Comparison of ENCODE assay signal across 1 cellular context in the genomic region with DNA sequence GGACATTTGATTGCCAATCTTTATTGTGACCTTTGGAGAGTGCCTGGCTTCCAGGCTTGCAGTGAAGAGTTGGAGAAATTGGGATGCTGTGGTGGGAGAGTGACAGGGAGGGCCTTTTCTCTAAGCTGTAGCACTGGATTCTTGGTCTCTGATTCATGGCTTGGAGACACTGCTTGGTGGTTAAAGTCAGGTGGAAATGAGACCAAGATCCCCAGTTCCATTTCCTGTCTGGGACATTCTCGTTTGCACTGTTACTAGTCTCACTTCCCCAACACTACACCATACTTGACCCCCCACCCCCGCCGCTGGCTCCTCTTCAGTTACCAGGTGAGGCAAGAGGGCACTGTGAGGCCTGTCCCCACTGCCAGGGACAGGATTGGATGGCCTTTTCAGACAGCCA.
A peak's percentile ranks its signal among the peaks of the same experiment; 100 is the strongest.
TF ChIP-seq lines count a peak whose summit lies in the region.

No MANE protein-coding gene starts in this region.

TF ChIP-seq in GM12878, 131 proteins besides CTCF, POLR2A, EP300 and RAD21 (continued from another document and continues in another):
- TF ChIP-seq, protein P1, sequence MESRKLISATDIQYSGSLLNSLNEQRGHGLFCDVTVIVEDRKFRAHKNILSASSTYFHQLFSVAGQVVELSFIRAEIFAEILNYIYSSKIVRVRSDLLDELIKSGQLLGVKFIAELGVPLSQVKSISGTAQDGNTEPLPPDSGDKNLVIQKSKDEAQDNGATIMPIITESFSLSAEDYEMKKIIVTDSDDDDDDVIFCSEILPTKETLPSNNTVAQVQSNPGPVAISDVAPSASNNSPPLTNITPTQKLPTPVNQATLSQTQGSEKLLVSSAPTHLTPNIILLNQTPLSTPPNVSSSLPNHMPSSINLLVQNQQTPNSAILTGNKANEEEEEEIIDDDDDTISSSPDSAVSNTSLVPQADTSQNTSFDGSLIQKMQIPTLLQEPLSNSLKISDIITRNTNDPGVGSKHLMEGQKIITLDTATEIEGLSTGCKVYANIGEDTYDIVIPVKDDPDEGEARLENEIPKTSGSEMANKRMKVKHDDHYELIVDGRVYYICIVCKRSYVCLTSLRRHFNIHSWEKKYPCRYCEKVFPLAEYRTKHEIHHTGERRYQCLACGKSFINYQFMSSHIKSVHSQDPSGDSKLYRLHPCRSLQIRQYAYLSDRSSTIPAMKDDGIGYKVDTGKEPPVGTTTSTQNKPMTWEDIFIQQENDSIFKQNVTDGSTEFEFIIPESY (IDR thresholded peaks at IDR 0.05): no peak
- TF ChIP-seq, protein P2, sequence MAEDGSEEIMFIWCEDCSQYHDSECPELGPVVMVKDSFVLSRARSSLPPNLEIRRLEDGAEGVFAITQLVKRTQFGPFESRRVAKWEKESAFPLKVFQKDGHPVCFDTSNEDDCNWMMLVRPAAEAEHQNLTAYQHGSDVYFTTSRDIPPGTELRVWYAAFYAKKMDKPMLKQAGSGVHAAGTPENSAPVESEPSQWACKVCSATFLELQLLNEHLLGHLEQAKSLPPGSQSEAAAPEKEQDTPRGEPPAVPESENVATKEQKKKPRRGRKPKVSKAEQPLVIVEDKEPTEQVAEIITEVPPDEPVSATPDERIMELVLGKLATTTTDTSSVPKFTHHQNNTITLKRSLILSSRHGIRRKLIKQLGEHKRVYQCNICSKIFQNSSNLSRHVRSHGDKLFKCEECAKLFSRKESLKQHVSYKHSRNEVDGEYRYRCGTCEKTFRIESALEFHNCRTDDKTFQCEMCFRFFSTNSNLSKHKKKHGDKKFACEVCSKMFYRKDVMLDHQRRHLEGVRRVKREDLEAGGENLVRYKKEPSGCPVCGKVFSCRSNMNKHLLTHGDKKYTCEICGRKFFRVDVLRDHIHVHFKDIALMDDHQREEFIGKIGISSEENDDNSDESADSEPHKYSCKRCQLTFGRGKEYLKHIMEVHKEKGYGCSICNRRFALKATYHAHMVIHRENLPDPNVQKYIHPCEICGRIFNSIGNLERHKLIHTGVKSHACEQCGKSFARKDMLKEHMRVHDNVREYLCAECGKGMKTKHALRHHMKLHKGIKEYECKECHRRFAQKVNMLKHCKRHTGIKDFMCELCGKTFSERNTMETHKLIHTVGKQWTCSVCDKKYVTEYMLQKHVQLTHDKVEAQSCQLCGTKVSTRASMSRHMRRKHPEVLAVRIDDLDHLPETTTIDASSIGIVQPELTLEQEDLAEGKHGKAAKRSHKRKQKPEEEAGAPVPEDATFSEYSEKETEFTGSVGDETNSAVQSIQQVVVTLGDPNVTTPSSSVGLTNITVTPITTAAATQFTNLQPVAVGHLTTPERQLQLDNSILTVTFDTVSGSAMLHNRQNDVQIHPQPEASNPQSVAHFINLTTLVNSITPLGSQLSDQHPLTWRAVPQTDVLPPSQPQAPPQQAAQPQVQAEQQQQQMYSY (CRISPR knock-in tag; IDR thresholded peaks at IDR 0.05): no peak
- TF ChIP-seq SUZ12 (IDR thresholded peaks at IDR 0.05; ENCODE audit: unreplicated experiment) (no peak), ZNF217 (IDR thresholded peaks at IDR 0.05) (no peak), BMI1 (IDR thresholded peaks at IDR 0.05; ENCODE audit: borderline replicate concordance) (no peak), HDAC6 (IDR thresholded peaks at IDR 0.05; ENCODE audit: unreplicated experiment) (no peak), YY1 (IDR thresholded peaks at IDR 0.05; ENCODE audit: low read depth, low read length) (no peak), RUNX3 (IDR thresholded peaks at IDR 0.05; ENCODE audit: low read length) (peak; percentile 83), MYB (IDR thresholded peaks at IDR 0.05; ENCODE audit: borderline replicate concordance, low read depth, low read length) (no peak), TAF1 (IDR thresholded peaks at IDR 0.05; ENCODE audit: borderline replicate concordance, low read depth, low read length) (no peak), BCL11A (IDR thresholded peaks at IDR 0.05; ENCODE audit: low read depth, low read length) (no peak), TCF7 (IDR thresholded peaks at IDR 0.05; ENCODE audit: borderline replicate concordance) (no peak), CHD4 (IDR thresholded peaks at IDR 0.05) (no peak), LARP7 (IDR thresholded peaks at IDR 0.05) (no peak), NFYA (IDR thresholded peaks at IDR 0.05; ENCODE audit: borderline replicate concordance, low read depth, low read length) (no peak), NR2C1 (IDR thresholded peaks at IDR 0.05) (no peak), NRF1 (conservative IDR thresholded peaks at IDR 0.05; ENCODE audit: low read depth, low read length) (no peak), MTA2 (IDR thresholded peaks at IDR 0.05; ENCODE audit: low read depth) (peak; percentile 24; the same call in 1 of the 2 replicates), PAX5 (IDR thresholded peaks at IDR 0.05; ENCODE audit: borderline replicate concordance, low read depth, low read length) (no peak; the same call in 1 of the 2 replicates), ESRRA (IDR thresholded peaks at IDR 0.05; ENCODE audit: low read length) (no peak), STAT1 (conservative IDR thresholded peaks at IDR 0.05) (no peak), ZBED1 (IDR thresholded peaks at IDR 0.05; ENCODE audit: borderline replicate concordance) (no peak), BACH1 (IDR thresholded peaks at IDR 0.05; ENCODE audit: borderline replicate concordance) (peak; percentile 25; the same call in 1 of the 2 replicates), KLF5 (IDR thresholded peaks at IDR 0.05; ENCODE audit: partially characterized antibody) (no peak), EGR1 (IDR thresholded peaks at IDR 0.05; ENCODE audit: borderline replicate concordance in 1 of 2, low read depth in 2 of 2, low read length in 2 of 2) (peak in 1 of 2 experiments; percentile 71; a peak in 2 of 3 replicates), ZSCAN29 (IDR thresholded peaks at IDR 0.05) (no peak), PML (IDR thresholded peaks at IDR 0.05; ENCODE audit: low read length) (no peak), SIX5 (IDR thresholded peaks at IDR 0.05; ENCODE audit: low read depth, low read length, severe bottlenecking) (no peak), NR2F1 (conservative IDR thresholded peaks at IDR 0.05) (peak; percentile 72), STAT3 (IDR thresholded peaks at IDR 0.05; ENCODE audit: low read depth, low read length) (no peak), KAT2A (conservative IDR thresholded peaks at IDR 0.05; ENCODE audit: control insufficient read depth, low read depth, low read length) (no peak), CBX5 (IDR thresholded peaks at IDR 0.05; ENCODE audit: low read depth) (no peak), TCF12 (IDR thresholded peaks at IDR 0.05; ENCODE audit: low read depth, low read length) (no peak)
- TF ChIP-seq, protein P3, sequence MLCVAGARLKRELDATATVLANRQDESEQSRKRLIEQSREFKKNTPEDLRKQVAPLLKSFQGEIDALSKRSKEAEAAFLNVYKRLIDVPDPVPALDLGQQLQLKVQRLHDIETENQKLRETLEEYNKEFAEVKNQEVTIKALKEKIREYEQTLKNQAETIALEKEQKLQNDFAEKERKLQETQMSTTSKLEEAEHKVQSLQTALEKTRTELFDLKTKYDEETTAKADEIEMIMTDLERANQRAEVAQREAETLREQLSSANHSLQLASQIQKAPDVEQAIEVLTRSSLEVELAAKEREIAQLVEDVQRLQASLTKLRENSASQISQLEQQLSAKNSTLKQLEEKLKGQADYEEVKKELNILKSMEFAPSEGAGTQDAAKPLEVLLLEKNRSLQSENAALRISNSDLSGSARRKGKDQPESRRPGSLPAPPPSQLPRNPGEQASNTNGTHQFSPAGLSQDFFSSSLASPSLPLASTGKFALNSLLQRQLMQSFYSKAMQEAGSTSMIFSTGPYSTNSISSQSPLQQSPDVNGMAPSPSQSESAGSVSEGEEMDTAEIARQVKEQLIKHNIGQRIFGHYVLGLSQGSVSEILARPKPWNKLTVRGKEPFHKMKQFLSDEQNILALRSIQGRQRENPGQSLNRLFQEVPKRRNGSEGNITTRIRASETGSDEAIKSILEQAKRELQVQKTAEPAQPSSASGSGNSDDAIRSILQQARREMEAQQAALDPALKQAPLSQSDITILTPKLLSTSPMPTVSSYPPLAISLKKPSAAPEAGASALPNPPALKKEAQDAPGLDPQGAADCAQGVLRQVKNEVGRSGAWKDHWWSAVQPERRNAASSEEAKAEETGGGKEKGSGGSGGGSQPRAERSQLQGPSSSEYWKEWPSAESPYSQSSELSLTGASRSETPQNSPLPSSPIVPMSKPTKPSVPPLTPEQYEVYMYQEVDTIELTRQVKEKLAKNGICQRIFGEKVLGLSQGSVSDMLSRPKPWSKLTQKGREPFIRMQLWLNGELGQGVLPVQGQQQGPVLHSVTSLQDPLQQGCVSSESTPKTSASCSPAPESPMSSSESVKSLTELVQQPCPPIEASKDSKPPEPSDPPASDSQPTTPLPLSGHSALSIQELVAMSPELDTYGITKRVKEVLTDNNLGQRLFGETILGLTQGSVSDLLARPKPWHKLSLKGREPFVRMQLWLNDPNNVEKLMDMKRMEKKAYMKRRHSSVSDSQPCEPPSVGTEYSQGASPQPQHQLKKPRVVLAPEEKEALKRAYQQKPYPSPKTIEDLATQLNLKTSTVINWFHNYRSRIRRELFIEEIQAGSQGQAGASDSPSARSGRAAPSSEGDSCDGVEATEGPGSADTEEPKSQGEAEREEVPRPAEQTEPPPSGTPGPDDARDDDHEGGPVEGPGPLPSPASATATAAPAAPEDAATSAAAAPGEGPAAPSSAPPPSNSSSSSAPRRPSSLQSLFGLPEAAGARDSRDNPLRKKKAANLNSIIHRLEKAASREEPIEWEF (IDR thresholded peaks at IDR 0.05; ENCODE audit: insufficient replicate concordance, low read depth, low read length): no peak
- TF ChIP-seq, protein P4, sequence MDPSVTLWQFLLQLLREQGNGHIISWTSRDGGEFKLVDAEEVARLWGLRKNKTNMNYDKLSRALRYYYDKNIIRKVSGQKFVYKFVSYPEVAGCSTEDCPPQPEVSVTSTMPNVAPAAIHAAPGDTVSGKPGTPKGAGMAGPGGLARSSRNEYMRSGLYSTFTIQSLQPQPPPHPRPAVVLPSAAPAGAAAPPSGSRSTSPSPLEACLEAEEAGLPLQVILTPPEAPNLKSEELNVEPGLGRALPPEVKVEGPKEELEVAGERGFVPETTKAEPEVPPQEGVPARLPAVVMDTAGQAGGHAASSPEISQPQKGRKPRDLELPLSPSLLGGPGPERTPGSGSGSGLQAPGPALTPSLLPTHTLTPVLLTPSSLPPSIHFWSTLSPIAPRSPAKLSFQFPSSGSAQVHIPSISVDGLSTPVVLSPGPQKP (IDR thresholded peaks at IDR 0.05; ENCODE audit: low read depth, low read length): no peak
- TF ChIP-seq, protein P5, sequence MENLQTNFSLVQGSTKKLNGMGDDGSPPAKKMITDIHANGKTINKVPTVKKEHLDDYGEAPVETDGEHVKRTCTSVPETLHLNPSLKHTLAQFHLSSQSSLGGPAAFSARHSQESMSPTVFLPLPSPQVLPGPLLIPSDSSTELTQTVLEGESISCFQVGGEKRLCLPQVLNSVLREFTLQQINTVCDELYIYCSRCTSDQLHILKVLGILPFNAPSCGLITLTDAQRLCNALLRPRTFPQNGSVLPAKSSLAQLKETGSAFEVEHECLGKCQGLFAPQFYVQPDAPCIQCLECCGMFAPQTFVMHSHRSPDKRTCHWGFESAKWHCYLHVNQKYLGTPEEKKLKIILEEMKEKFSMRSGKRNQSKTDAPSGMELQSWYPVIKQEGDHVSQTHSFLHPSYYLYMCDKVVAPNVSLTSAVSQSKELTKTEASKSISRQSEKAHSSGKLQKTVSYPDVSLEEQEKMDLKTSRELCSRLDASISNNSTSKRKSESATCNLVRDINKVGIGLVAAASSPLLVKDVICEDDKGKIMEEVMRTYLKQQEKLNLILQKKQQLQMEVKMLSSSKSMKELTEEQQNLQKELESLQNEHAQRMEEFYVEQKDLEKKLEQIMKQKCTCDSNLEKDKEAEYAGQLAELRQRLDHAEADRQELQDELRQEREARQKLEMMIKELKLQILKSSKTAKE (IDR thresholded peaks at IDR 0.05; ENCODE audit: low read depth, poor library complexity, severe bottlenecking): no peak
- TF ChIP-seq, protein P6, sequence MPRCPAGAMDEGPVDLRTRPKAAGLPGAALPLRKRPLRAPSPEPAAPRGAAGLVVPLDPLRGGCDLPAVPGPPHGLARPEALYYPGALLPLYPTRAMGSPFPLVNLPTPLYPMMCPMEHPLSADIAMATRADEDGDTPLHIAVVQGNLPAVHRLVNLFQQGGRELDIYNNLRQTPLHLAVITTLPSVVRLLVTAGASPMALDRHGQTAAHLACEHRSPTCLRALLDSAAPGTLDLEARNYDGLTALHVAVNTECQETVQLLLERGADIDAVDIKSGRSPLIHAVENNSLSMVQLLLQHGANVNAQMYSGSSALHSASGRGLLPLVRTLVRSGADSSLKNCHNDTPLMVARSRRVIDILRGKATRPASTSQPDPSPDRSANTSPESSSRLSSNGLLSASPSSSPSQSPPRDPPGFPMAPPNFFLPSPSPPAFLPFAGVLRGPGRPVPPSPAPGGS (IDR thresholded peaks at IDR 0.05; ENCODE audit: borderline replicate concordance, insufficient read depth, low read depth, low read length, poor library complexity, severe bottlenecking): no peak
- TF ChIP-seq, protein P7, sequence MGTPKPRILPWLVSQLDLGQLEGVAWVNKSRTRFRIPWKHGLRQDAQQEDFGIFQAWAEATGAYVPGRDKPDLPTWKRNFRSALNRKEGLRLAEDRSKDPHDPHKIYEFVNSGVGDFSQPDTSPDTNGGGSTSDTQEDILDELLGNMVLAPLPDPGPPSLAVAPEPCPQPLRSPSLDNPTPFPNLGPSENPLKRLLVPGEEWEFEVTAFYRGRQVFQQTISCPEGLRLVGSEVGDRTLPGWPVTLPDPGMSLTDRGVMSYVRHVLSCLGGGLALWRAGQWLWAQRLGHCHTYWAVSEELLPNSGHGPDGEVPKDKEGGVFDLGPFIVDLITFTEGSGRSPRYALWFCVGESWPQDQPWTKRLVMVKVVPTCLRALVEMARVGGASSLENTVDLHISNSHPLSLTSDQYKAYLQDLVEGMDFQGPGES (IDR thresholded peaks at IDR 0.05): no peak
- TF ChIP-seq, protein P8, sequence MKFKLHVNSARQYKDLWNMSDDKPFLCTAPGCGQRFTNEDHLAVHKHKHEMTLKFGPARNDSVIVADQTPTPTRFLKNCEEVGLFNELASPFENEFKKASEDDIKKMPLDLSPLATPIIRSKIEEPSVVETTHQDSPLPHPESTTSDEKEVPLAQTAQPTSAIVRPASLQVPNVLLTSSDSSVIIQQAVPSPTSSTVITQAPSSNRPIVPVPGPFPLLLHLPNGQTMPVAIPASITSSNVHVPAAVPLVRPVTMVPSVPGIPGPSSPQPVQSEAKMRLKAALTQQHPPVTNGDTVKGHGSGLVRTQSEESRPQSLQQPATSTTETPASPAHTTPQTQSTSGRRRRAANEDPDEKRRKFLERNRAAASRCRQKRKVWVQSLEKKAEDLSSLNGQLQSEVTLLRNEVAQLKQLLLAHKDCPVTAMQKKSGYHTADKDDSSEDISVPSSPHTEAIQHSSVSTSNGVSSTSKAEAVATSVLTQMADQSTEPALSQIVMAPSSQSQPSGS (IDR thresholded peaks at IDR 0.05; ENCODE audit: low read length): no peak
